Comparison of ENCODE assay signal across 9 cellular contexts in the genomic region with DNA sequence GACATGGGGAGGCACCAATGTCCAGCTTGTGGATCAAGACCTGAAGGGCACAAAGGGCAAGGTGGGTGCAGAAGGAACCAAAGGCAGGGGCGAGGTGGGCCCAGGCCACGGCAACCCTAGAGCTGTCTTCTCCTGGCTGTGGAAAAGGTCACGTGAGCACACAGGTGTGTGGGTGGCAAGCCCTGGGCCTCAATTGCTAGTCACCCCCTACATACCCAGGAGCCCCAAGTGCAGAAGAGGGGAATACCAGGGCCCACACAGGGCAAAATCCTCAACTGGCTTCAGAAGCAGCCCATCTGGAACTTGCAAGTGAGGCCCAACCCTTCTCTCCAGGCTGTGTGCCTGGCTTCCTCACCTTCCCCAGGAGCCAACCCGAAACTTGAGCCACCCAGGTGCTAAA. TPM values are rescaled to one million over a fixed set of nuclear protein-coding genes. Genes with fewer than 3 reads are reported as not detected.
A peak's percentile ranks its signal among the peaks of the same experiment; 100 is the strongest.
DNase-seq lines count a peak whose midpoint lies in the region; ATAC-seq and TF ChIP-seq lines count a peak whose summit lies in the region.
"Had no signal": no experiment of that assay in that cellular context is flagged by ENCODE, and none has a peak within 500 bp of the region (broad histone marks: within the 10 kb centered on the region; RNA-seq: fewer than 3 reads in every experiment).

No MANE protein-coding gene starts in this region.

- no peaks in the 10 kb centered on the region for H3K27me3 Mint-ChIP-seq in central memory CD8-positive, alpha-beta T cell

- H3K4me1 Mint-ChIP-seq in central memory CD8-positive, alpha-beta T cell: peaks cover 58% of the 10 kb centered on the region

- H3K4me3 Mint-ChIP-seq in central memory CD8-positive, alpha-beta T cell: peak overlapping the region; percentile 72

- intact Hi-C loops in psoas muscle (cut with DNase I): loop anchor here in 1 of 2 donors (2.0 kb wide), 1 partner anchor 24 kb away; no protein-coding TSS in a partner anchor

- ATAC-seq in central memory CD8-positive, alpha-beta T cell (replicated peaks; ENCODE audit: extremely low read depth, poor library complexity, severe bottlenecking): no peak
- ATAC-seq in psoas muscle (no peak), HG03175 (IDR thresholded peaks at IDR 0.05; ENCODE audit: unreplicated experiment) (no peak)

- peak overlapping the region; percentile 93 for H3K27ac ChIP-seq in psoas muscle

- WGBS in psoas muscle, 3 donors: 39 to 64% (median 50%) methylated on average over 4 of the region's 4 CpGs

- H3K9me3 ChIP-seq in psoas muscle: no peaks in the 10 kb centered on the region

- TF ChIP-seq CTCF in psoas muscle (IDR thresholded peaks at IDR 0.05): no peak

- peaks cover 2 to 27% of the 10 kb centered on the region in 2 donors for H3K36me3 ChIP-seq in psoas muscle (ENCODE audit: insufficient read depth in 1 of 2, low read depth in 1 of 2)

- H3K27me3 ChIP-seq in psoas muscle (ENCODE audit: insufficient read depth in 3 of 3, low read length in 2 of 3): no peaks in the 10 kb centered on the region

- peaks cover 16% of the 10 kb centered on the region for H3K36me3 Mint-ChIP-seq in central memory CD8-positive, alpha-beta T cell (ENCODE audit: insufficient read depth)

- H3K9me3 Mint-ChIP-seq in central memory CD8-positive, alpha-beta T cell: no peaks in the 10 kb centered on the region

- peak overlapping the region; percentile 52 for H3K4me3 ChIP-seq in psoas muscle

- H3K4me1 ChIP-seq in psoas muscle: peaks cover 54% of the 10 kb centered on the region

- DNase-seq in stimulated activated naive CD4-positive, alpha-beta T cell treated with Interleukin-2 at 50 U/mL for 16 hours (lab: John Stamatoyannopoulos, UW): peak; percentile 66
- no peak for DNase-seq in stimulated activated naive CD4-positive, alpha-beta T cell (lab: John Stamatoyannopoulos, UW)
- DNase-seq in central memory CD8-positive, alpha-beta T cell (ENCODE audit: low spot score in 2 of 2): no peak
- DNase-seq in psoas muscle (no peak), NCI-H526 (lab: John Stamatoyannopoulos, UW) (no peak), dermis blood vessel endothelial cell (no peak), GDM1 (lab: John Stamatoyannopoulos, UW) (no peak)
- DNase-seq: DND-41 had no signal

- H3K27ac Mint-ChIP-seq in central memory CD8-positive, alpha-beta T cell (ENCODE audit: low read depth): peak overlapping the region; percentile 94

RNA-seq across cellular contexts. Expression of a gene that starts 25.6 kb away (rescaled TPM):
- total RNA-seq in psoas muscle: 10 to 100 TPM; 23.5 to 29.5 (median 26.2) TPM
- polyA plus RNA-seq in psoas muscle: 10 to 100 TPM; 32.1 to 44.3 (median 34.2) TPM
- total RNA-seq in dermis blood vessel endothelial cell: 45.6 and 49.7 TPM in 2 replicates

RNA-seq across cellular contexts. Expression of a gene that starts 53.7 kb away (rescaled TPM):
- total RNA-seq in psoas muscle (under 1 TPM in 1 of 4 donors, not detected in 3; 0.06 TPM), dermis blood vessel endothelial cell (0.28 and 0.51 TPM in 2 replicates)
- polyA plus RNA-seq in psoas muscle: under 1 TPM; 0.06 to 0.17 (median 0.09) TPM
